ENCODE assay signal across 22 cellular contexts in the genomic region with DNA sequence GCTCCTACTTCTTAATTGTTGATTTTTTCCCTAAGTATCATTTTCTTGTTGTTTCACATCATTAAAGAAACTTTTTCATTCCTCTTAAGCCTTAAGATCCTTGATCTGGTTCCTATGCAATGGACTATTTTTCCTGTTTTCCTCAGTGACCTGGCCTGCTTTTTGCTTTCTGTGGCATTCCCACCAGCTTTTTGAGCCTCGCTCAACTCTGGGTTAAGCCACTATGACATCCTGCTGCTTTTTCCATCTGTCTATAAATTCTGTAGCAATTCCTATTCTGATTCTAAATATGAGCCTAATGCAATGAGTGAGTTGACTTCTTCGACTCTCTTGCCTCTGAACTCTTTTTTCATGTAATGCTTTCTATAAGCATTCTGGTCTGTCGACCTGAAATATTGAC.
"Had no signal": no experiment of that assay in that cellular context is flagged by ENCODE, and none has a peak within 500 bp of the region (broad histone marks: within the 10 kb centered on the region; RNA-seq: fewer than 3 reads in every experiment).

No MANE protein-coding gene starts in this region.

- DNase-seq: naive thymus-derived CD8-positive, alpha-beta T cell; nephron progenitor cell; nucleus accumbens; pancreas; posterior cingulate gyrus; psoas muscle; right cardiac atrium; right lobe of liver; sigmoid colon; small intestine; stimulated activated CD4-positive, alpha-beta T cell treated with anti-CD3 and anti-CD28 coated beads, Interleukin-15, amount 100 ng/mL, for 24 hours; stimulated activated CD4-positive, alpha-beta T cell treated with anti-CD3 and anti-CD28 coated beads, Interleukin-4, amount 100 ng/mL, for 1 hour; stimulated activated CD4-positive, alpha-beta T cell treated with anti-CD3 and anti-CD28 coated beads, Interleukin-4, amount 100 ng/mL, for 4 hours; stimulated activated CD8-positive, alpha-beta memory T cell treated with anti-CD3 and anti-CD28 coated beads, Interleukin-4, amount 100 ng/mL, for 48 hours; stimulated activated naive CD4-positive, alpha-beta T cell; stimulated activated naive CD8-positive, alpha-beta T cell treated with anti-CD3 and anti-CD28 coated beads, Interleukin-15, amount 100 ng/mL, for 72 hours; stimulated activated naive CD8-positive, alpha-beta T cell treated with anti-CD3 and anti-CD28 coated beads, Interleukin-15, Interleukin-2, amounts not matched to agents 100 U/mL and 50 U/mL, for 24 hours; testis; tibial artery; transverse colon; upper lobe of right lung; uterus had no signal
